Comparison of ENCODE assay signal across 1 cellular context in the genomic region with DNA sequence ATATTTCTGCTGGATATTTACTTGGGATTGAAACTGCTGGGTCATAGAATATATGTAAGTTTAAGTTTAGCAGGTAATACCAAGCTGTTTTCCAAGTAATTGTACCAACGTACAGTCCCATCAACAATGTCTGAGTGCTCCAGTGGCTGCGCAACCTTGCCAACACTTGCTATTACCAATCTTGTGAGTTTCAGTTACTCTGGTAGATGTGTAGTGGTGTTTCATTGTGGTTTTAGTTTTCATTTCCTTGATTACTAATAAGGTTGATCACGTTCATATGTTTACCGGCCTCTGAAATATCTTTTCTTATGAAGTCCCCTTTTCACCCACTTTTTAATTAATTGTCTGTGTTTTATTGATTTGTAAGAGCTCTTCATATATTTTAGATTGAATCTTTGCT.
A peak's percentile ranks its signal among the peaks of the same experiment; 100 is the strongest.
TF ChIP-seq lines count a peak whose summit lies in the region.

No MANE protein-coding gene starts in this region.

TF ChIP-seq in GM12878, 131 proteins besides CTCF, POLR2A, EP300 and RAD21 (continued from another document and continues in another):
- TF ChIP-seq, protein P1, sequence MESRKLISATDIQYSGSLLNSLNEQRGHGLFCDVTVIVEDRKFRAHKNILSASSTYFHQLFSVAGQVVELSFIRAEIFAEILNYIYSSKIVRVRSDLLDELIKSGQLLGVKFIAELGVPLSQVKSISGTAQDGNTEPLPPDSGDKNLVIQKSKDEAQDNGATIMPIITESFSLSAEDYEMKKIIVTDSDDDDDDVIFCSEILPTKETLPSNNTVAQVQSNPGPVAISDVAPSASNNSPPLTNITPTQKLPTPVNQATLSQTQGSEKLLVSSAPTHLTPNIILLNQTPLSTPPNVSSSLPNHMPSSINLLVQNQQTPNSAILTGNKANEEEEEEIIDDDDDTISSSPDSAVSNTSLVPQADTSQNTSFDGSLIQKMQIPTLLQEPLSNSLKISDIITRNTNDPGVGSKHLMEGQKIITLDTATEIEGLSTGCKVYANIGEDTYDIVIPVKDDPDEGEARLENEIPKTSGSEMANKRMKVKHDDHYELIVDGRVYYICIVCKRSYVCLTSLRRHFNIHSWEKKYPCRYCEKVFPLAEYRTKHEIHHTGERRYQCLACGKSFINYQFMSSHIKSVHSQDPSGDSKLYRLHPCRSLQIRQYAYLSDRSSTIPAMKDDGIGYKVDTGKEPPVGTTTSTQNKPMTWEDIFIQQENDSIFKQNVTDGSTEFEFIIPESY (IDR thresholded peaks at IDR 0.05) = no peak
- TF ChIP-seq YY1 (IDR thresholded peaks at IDR 0.05; ENCODE audit: low read depth, low read length) (no peak), IKZF1 (conservative IDR thresholded peaks at IDR 0.05) (0 out of 2 replicates have a peak, but pooled peaks have one; percentile 27), STAT1 (conservative IDR thresholded peaks at IDR 0.05) (no peak), BACH1 (IDR thresholded peaks at IDR 0.05; ENCODE audit: borderline replicate concordance) (no peak), BMI1 (IDR thresholded peaks at IDR 0.05; ENCODE audit: borderline replicate concordance) (no peak), SRF (IDR thresholded peaks at IDR 0.05; ENCODE audit: low read depth in 2 of 2, low read length in 2 of 2) (no peak), RB1 (IDR thresholded peaks at IDR 0.05; ENCODE audit: borderline replicate concordance) (no peak), SP1 (IDR thresholded peaks at IDR 0.05; ENCODE audit: low read depth, low read length) (no peak), PAX5 (IDR thresholded peaks at IDR 0.05; ENCODE audit: borderline replicate concordance, low read depth, low read length) (0 out of 2 replicates have a peak, but pooled peaks have one; percentile 34), BCL11A (IDR thresholded peaks at IDR 0.05; ENCODE audit: low read depth, low read length) (peak; percentile 30; the same call in 1 of the 2 replicates), KDM1A (IDR thresholded peaks at IDR 0.05; ENCODE audit: borderline replicate concordance) (no peak), TCF3 (IDR thresholded peaks at IDR 0.05; ENCODE audit: borderline replicate concordance, insufficient read depth, low read depth, low read length) (no peak), RUNX3 (IDR thresholded peaks at IDR 0.05; ENCODE audit: low read length) (peak; percentile 90), CBFB (IDR thresholded peaks at IDR 0.05; ENCODE audit: low read depth) (0 out of 2 replicates have a peak, but pooled peaks have one; percentile 39), PAX8 (IDR thresholded peaks at IDR 0.05) (no peak), SUPT20H (IDR thresholded peaks at IDR 0.05; ENCODE audit: borderline replicate concordance, control insufficient read depth, low read depth, low read length) (no peak), ZNF207 (IDR thresholded peaks at IDR 0.05; ENCODE audit: borderline replicate concordance) (no peak), FOXM1 (IDR thresholded peaks at IDR 0.05; ENCODE audit: low read depth, low read length) (no peak), MEF2A (IDR thresholded peaks at IDR 0.05; ENCODE audit: insufficient read depth, low read depth, low read length) (no peak)
- TF ChIP-seq, protein P2, sequence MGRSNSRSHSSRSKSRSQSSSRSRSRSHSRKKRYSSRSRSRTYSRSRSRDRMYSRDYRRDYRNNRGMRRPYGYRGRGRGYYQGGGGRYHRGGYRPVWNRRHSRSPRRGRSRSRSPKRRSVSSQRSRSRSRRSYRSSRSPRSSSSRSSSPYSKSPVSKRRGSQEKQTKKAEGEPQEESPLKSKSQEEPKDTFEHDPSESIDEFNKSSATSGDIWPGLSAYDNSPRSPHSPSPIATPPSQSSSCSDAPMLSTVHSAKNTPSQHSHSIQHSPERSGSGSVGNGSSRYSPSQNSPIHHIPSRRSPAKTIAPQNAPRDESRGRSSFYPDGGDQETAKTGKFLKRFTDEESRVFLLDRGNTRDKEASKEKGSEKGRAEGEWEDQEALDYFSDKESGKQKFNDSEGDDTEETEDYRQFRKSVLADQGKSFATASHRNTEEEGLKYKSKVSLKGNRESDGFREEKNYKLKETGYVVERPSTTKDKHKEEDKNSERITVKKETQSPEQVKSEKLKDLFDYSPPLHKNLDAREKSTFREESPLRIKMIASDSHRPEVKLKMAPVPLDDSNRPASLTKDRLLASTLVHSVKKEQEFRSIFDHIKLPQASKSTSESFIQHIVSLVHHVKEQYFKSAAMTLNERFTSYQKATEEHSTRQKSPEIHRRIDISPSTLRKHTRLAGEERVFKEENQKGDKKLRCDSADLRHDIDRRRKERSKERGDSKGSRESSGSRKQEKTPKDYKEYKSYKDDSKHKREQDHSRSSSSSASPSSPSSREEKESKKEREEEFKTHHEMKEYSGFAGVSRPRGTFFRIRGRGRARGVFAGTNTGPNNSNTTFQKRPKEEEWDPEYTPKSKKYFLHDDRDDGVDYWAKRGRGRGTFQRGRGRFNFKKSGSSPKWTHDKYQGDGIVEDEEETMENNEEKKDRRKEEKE (IDR thresholded peaks at IDR 0.05) = no peak
- TF ChIP-seq, protein P3, sequence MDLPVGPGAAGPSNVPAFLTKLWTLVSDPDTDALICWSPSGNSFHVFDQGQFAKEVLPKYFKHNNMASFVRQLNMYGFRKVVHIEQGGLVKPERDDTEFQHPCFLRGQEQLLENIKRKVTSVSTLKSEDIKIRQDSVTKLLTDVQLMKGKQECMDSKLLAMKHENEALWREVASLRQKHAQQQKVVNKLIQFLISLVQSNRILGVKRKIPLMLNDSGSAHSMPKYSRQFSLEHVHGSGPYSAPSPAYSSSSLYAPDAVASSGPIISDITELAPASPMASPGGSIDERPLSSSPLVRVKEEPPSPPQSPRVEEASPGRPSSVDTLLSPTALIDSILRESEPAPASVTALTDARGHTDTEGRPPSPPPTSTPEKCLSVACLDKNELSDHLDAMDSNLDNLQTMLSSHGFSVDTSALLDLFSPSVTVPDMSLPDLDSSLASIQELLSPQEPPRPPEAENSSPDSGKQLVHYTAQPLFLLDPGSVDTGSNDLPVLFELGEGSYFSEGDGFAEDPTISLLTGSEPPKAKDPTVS (IDR thresholded peaks at IDR 0.05; ENCODE audit: low read depth, low read length) = no peak
- TF ChIP-seq, protein P4, sequence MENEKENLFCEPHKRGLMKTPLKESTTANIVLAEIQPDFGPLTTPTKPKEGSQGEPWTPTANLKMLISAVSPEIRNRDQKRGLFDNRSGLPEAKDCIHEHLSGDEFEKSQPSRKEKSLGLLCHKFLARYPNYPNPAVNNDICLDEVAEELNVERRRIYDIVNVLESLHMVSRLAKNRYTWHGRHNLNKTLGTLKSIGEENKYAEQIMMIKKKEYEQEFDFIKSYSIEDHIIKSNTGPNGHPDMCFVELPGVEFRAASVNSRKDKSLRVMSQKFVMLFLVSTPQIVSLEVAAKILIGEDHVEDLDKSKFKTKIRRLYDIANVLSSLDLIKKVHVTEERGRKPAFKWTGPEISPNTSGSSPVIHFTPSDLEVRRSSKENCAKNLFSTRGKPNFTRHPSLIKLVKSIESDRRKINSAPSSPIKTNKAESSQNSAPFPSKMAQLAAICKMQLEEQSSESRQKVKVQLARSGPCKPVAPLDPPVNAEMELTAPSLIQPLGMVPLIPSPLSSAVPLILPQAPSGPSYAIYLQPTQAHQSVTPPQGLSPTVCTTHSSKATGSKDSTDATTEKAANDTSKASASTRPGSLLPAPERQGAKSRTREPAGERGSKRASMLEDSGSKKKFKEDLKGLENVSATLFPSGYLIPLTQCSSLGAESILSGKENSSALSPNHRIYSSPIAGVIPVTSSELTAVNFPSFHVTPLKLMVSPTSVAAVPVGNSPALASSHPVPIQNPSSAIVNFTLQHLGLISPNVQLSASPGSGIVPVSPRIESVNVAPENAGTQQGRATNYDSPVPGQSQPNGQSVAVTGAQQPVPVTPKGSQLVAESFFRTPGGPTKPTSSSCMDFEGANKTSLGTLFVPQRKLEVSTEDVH (IDR thresholded peaks at IDR 0.05; ENCODE audit: low read depth, partially characterized antibody) = no peak
- TF ChIP-seq, protein P5, sequence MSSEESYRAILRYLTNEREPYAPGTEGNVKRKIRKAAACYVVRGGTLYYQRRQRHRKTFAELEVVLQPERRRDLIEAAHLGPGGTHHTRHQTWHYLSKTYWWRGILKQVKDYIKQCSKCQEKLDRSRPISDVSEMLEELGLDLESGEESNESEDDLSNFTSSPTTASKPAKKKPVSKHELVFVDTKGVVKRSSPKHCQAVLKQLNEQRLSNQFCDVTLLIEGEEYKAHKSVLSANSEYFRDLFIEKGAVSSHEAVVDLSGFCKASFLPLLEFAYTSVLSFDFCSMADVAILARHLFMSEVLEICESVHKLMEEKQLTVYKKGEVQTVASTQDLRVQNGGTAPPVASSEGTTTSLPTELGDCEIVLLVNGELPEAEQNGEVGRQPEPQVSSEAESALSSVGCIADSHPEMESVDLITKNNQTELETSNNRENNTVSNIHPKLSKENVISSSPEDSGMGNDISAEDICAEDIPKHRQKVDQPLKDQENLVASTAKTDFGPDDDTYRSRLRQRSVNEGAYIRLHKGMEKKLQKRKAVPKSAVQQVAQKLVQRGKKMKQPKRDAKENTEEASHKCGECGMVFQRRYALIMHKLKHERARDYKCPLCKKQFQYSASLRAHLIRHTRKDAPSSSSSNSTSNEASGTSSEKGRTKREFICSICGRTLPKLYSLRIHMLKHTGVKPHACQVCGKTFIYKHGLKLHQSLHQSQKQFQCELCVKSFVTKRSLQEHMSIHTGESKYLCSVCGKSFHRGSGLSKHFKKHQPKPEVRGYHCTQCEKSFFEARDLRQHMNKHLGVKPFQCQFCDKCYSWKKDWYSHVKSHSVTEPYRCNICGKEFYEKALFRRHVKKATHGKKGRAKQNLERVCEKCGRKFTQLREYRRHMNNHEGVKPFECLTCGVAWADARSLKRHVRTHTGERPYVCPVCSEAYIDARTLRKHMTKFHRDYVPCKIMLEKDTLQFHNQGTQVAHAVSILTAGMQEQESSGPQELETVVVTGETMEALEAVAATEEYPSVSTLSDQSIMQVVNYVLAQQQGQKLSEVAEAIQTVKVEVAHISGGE (CRISPR knock-in tag; IDR thresholded peaks at IDR 0.05) = no peak
- TF ChIP-seq, protein P6, sequence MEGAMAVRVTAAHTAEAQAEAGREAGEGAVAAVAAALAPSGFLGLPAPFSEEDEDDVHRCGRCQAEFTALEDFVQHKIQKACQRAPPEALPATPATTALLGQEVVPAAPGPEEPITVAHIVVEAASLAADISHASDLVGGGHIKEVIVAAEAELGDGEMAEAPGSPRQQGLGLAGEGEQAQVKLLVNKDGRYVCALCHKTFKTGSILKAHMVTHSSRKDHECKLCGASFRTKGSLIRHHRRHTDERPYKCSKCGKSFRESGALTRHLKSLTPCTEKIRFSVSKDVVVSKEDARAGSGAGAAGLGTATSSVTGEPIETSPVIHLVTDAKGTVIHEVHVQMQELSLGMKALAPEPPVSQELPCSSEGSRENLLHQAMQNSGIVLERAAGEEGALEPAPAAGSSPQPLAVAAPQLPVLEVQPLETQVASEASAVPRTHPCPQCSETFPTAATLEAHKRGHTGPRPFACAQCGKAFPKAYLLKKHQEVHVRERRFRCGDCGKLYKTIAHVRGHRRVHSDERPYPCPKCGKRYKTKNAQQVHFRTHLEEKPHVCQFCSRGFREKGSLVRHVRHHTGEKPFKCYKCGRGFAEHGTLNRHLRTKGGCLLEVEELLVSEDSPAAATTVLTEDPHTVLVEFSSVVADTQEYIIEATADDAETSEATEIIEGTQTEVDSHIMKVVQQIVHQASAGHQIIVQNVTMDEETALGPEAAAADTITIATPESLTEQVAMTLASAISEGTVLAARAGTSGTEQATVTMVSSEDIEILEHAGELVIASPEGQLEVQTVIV (IDR thresholded peaks at IDR 0.05; ENCODE audit: borderline replicate concordance, partially characterized antibody) = no peak
- TF ChIP-seq, protein P7, sequence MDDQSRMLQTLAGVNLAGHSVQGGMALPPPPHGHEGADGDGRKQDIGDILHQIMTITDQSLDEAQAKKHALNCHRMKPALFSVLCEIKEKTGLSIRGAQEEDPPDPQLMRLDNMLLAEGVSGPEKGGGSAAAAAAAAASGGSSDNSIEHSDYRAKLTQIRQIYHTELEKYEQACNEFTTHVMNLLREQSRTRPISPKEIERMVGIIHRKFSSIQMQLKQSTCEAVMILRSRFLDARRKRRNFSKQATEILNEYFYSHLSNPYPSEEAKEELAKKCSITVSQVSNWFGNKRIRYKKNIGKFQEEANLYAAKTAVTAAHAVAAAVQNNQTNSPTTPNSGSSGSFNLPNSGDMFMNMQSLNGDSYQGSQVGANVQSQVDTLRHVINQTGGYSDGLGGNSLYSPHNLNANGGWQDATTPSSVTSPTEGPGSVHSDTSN (IDR thresholded peaks at IDR 0.05; ENCODE audit: insufficient replicate concordance, low read depth, low read length) = no peak
- TF ChIP-seq, protein P8, sequence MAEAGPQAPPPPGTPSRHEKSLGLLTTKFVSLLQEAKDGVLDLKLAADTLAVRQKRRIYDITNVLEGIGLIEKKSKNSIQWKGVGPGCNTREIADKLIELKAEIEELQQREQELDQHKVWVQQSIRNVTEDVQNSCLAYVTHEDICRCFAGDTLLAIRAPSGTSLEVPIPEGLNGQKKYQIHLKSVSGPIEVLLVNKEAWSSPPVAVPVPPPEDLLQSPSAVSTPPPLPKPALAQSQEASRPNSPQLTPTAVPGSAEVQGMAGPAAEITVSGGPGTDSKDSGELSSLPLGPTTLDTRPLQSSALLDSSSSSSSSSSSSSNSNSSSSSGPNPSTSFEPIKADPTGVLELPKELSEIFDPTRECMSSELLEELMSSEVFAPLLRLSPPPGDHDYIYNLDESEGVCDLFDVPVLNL (IDR thresholded peaks at IDR 0.05; ENCODE audit: low read depth, low read length) = no peak
- TF ChIP-seq, protein P9, sequence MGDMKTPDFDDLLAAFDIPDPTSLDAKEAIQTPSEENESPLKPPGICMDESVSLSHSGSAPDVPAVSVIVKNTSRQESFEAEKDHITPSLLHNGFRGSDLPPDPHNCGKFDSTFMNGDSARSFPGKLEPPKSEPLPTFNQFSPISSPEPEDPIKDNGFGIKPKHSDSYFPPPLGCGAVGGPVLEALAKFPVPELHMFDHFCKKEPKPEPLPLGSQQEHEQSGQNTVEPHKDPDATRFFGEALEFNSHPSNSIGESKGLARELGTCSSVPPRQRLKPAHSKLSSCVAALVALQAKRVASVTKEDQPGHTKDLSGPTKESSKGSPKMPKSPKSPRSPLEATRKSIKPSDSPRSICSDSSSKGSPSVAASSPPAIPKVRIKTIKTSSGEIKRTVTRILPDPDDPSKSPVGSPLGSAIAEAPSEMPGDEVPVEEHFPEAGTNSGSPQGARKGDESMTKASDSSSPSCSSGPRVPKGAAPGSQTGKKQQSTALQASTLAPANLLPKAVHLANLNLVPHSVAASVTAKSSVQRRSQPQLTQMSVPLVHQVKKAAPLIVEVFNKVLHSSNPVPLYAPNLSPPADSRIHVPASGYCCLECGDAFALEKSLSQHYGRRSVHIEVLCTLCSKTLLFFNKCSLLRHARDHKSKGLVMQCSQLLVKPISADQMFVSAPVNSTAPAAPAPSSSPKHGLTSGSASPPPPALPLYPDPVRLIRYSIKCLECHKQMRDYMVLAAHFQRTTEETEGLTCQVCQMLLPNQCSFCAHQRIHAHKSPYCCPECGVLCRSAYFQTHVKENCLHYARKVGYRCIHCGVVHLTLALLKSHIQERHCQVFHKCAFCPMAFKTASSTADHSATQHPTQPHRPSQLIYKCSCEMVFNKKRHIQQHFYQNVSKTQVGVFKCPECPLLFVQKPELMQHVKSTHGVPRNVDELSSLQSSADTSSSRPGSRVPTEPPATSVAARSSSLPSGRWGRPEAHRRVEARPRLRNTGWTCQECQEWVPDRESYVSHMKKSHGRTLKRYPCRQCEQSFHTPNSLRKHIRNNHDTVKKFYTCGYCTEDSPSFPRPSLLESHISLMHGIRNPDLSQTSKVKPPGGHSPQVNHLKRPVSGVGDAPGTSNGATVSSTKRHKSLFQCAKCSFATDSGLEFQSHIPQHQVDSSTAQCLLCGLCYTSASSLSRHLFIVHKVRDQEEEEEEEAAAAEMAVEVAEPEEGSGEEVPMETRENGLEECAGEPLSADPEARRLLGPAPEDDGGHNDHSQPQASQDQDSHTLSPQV (IDR thresholded peaks at IDR 0.05) = no peak
- TF ChIP-seq, protein P10, sequence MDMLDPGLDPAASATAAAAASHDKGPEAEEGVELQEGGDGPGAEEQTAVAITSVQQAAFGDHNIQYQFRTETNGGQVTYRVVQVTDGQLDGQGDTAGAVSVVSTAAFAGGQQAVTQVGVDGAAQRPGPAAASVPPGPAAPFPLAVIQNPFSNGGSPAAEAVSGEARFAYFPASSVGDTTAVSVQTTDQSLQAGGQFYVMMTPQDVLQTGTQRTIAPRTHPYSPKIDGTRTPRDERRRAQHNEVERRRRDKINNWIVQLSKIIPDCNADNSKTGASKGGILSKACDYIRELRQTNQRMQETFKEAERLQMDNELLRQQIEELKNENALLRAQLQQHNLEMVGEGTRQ (IDR thresholded peaks at IDR 0.05; ENCODE audit: borderline replicate concordance, low read depth, low read length) = no peak
